Comparison of ENCODE assay signal across 13 cellular contexts in the genomic region with DNA sequence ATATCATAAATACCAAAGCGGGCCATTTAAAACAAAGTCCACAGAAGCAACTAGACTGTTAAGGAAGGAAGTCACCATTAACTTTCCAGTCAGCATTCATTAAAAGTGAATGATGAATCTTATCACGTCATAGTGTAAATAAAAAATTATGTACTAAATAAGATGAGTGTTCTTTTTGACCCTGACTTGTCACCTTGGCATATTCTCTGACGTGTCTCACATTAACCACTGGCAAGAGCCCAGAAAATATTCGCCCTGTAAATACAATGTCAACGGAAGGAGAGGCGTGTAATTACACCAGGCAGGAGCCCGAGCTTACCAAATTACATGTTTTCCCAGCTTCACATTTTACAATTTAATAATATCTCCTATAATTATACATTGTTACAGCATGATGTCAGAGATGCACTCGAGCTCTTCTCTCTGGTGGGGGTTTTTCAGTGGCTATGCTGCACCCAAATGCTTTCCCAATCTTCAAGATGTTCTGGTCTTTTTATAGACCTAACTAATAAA. TPM values are rescaled to one million over a fixed set of nuclear protein-coding genes. Genes with fewer than 3 reads are reported as not detected.
DNase-seq lines count a peak whose midpoint lies in the region; TF ChIP-seq lines count a peak whose summit lies in the region.
"Had no signal": no experiment of that assay in that cellular context is flagged by ENCODE, and none has a peak within 500 bp of the region (broad histone marks: within the 10 kb centered on the region; RNA-seq: fewer than 3 reads in every experiment).

No MANE protein-coding gene starts in this region.

- DNase-seq in A172 (ENCODE audit: low spot score) (peak; percentile 89), LoVo (ENCODE audit: low spot score) (peak; percentile 63), NCI-H2227 treated with DMSO at 0.1 percent for 48 hours (lab: John Stamatoyannopoulos, UW) (peak; percentile 98), epithelial cell of prostate (ENCODE audit: low read depth, low spot score) (peak; percentile 59), DMS53 treated with DMSO at 0.1 percent for 48 hours (lab: John Stamatoyannopoulos, UW; ENCODE audit: unreplicated experiment) (no peak), SKM-1 (lab: John Stamatoyannopoulos, UW; ENCODE audit: unreplicated experiment) (no peak), GF-D8 (lab: John Stamatoyannopoulos, UW) (no peak), foreskin fibroblast (no peak)
- DNase-seq: activated CD8-positive, alpha-beta memory T cell treated with anti-CD3 and anti-CD28 coated beads, Interleukin-2, amount 50 U/mL, for 48 hours; colonic mucosa; DMS53; H7 had no signal

- no peak overlapping the region for H3K27ac ChIP-seq in epithelial cell of prostate
- H3K27ac ChIP-seq: colonic mucosa had no signal

- H3K4me3 ChIP-seq in foreskin fibroblast (ENCODE audit: low read depth in 1 of 2, low read length in 2 of 2): no peak overlapping the region
- H3K4me3 ChIP-seq: colonic mucosa had no signal

- no peak for TF ChIP-seq CTCF in foreskin fibroblast (IDR thresholded peaks at IDR 0.05; ENCODE audit: low read depth, low read length)

RNA-seq across cellular contexts. Expression of a gene that starts 29.3 kb away (rescaled TPM):
- total RNA-seq in A172 (2014; rRNA removed; shearing (Covaris generic)): 0.65 and 1.9 TPM in 2 replicates
- total RNA-seq: fibroblast of lung had no signal

RNA-seq across cellular contexts. Expression of a gene that starts 41.0 kb away (rescaled TPM):
- 20.5 and 28.6 TPM in 2 replicates for total RNA-seq in A172 (2014; rRNA removed; shearing (Covaris generic))

Comparison
In these comparisons a context has a peak if more than half of its experiments do, and no peak if none do; other contexts are left out.
1. DNase-seq: peak in A172 (single experiment), LoVo (single experiment), NCI-H2227 treated with DMSO at 0.1 percent for 48 hours (single experiment) and epithelial cell of prostate (single experiment); none in DMS53 treated with DMSO at 0.1 percent for 48 hours (single experiment), SKM-1 (single experiment), GF-D8 (single experiment) and foreskin fibroblast (0 of 2).